15 cellular contexts compared by ENCODE assay signal in genomic region chr14:71539660-71540285, GRCh38.
DNase-seq lines count a peak whose midpoint lies in the region; ATAC-seq and TF ChIP-seq lines count a peak whose summit lies in the region.
"Had no signal": no experiment of that assay in that cellular context is flagged by ENCODE, and none has a peak within 500 bp of the region (broad histone marks: within the 10 kb centered on the region; RNA-seq: fewer than 3 reads in every experiment).

No MANE protein-coding gene starts in this region.

- H3K4me3 Mint-ChIP-seq in activated naive CD8-positive, alpha-beta T cell: no peak overlapping the region
- H3K4me3 Mint-ChIP-seq in activated naive CD8-positive, alpha-beta T cell treated with anti-CD3 and anti-CD28 coated beads, Interleukin-2, amount 50 U/mL, for 24 hours: no peak overlapping the region
- H3K4me3 Mint-ChIP-seq in activated CD4-positive, alpha-beta memory T cell treated with anti-CD3 and anti-CD28 coated beads for 36 hours: no peak overlapping the region
- H3K4me3 Mint-ChIP-seq: activated naive CD4-positive, alpha-beta T cell treated with anti-CD3 and anti-CD28 coated beads, Interleukin-2, amount 10 ng/mL, durations not matched to agents 7 days and 5 days had no signal

- CTCF ChIA-PET in activated CD4-positive, alpha-beta memory T cell treated with anti-CD3 and anti-CD28 coated beads for 36 hours (lab: Charles Lee): no interaction called here

- POLR2A ChIA-PET in activated CD4-positive, alpha-beta memory T cell treated with anti-CD3 and anti-CD28 coated beads for 36 hours (lab: Charles Lee): no interaction called here

- no peaks in the 10 kb centered on the region for H3K27me3 Mint-ChIP-seq in activated naive CD8-positive, alpha-beta T cell
- no peaks in the 10 kb centered on the region for H3K27me3 Mint-ChIP-seq in activated naive CD8-positive, alpha-beta T cell treated with anti-CD3 and anti-CD28 coated beads, Interleukin-2, amount 50 U/mL, for 24 hours
- H3K27me3 Mint-ChIP-seq in activated CD4-positive, alpha-beta memory T cell treated with anti-CD3 and anti-CD28 coated beads for 36 hours: no peaks in the 10 kb centered on the region
- H3K27me3 Mint-ChIP-seq: activated naive CD4-positive, alpha-beta T cell treated with anti-CD3 and anti-CD28 coated beads, Interleukin-2, amount 10 ng/mL, durations not matched to agents 7 days and 5 days had no signal

- intact Hi-C loops in tibial artery (cut with DNase I; ENCODE audit: low total_unique reads): no loop called here
- intact Hi-C loops in activated CD4-positive, alpha-beta memory T cell treated with anti-CD3 and anti-CD28 coated beads for 36 hours (cut with micrococcal nuclease): no loop called here

- peak overlapping the region; percentile 17 to 38 for H3K4me3 ChIP-seq in tibial artery
- H3K4me3 ChIP-seq: A549, lower lobe of right lung had no signal

- H3K9me3 ChIP-seq in tibial artery: no peaks in the 10 kb centered on the region
- H3K9me3 ChIP-seq: A549, lower lobe of right lung had no signal

- peak overlapping the region; percentile 58 for H3K27ac Mint-ChIP-seq in activated naive CD8-positive, alpha-beta T cell
- no peak overlapping the region for H3K27ac Mint-ChIP-seq in activated naive CD8-positive, alpha-beta T cell treated with anti-CD3 and anti-CD28 coated beads, Interleukin-2, amount 50 U/mL, for 24 hours
- H3K27ac Mint-ChIP-seq in activated CD4-positive, alpha-beta memory T cell treated with anti-CD3 and anti-CD28 coated beads for 36 hours: no peak overlapping the region
- H3K27ac Mint-ChIP-seq: activated naive CD4-positive, alpha-beta T cell treated with anti-CD3 and anti-CD28 coated beads, Interleukin-2, amount 10 ng/mL, durations not matched to agents 7 days and 5 days had no signal

- no peak for DNase-seq in activated naive CD8-positive, alpha-beta T cell treated with anti-CD3 and anti-CD28 coated beads, Interleukin-2, amount 50 U/mL, for 24 hours
- DNase-seq in anterior cingulate cortex (lab: John Stamatoyannopoulos, UW) (peak in 37 of 58 donors; percentile 3 to 60 (median 26)), tibial artery (no peak), T1000 (lab: John Stamatoyannopoulos, UW) (no peak), kidney tubule cell (ENCODE audit: low spot score) (no peak)
- DNase-seq in activated CD4-positive, alpha-beta memory T cell treated with anti-CD3 and anti-CD28 coated beads for 36 hours: no peak
- DNase-seq: activated CD4-positive, alpha-beta T cell treated with anti-CD3 and anti-CD28 coated beads, Interleukin-2, amount 50 U/mL, for 48 hours; activated naive CD4-positive, alpha-beta T cell treated with anti-CD3 and anti-CD28 coated beads, Interleukin-2, amount 10 ng/mL, durations not matched to agents 7 days and 5 days; glutamatergic neuron; lower lobe of right lung; MV-4-11 had no signal

- peaks cover 50% of the 10 kb centered on the region for H3K4me1 Mint-ChIP-seq in activated naive CD8-positive, alpha-beta T cell (ENCODE audit: low read depth)
- peaks cover 36% of the 10 kb centered on the region for H3K4me1 Mint-ChIP-seq in activated naive CD8-positive, alpha-beta T cell treated with anti-CD3 and anti-CD28 coated beads, Interleukin-2, amount 50 U/mL, for 24 hours
- H3K4me1 Mint-ChIP-seq in activated CD4-positive, alpha-beta memory T cell treated with anti-CD3 and anti-CD28 coated beads for 36 hours (ENCODE audit: low read depth): peaks cover 14% of the 10 kb centered on the region

- no peak for ATAC-seq in activated naive CD8-positive, alpha-beta T cell treated with anti-CD3 and anti-CD28 coated beads, Interleukin-2, amount 50 U/mL, for 24 hours
- ATAC-seq: A549, lower lobe of right lung had no signal

- peaks cover 0 to 82% (median 28%) of the 10 kb centered on the region in 4 donors for H3K4me1 ChIP-seq in tibial artery
- H3K4me1 ChIP-seq: A549 had no signal

- TF ChIP-seq CTCF in tibial artery (IDR thresholded peaks at IDR 0.05): no peak

- peaks cover 6% of the 10 kb centered on the region for H3K36me3 Mint-ChIP-seq in activated naive CD8-positive, alpha-beta T cell
- peaks cover 1% of the 10 kb centered on the region for H3K36me3 Mint-ChIP-seq in activated naive CD8-positive, alpha-beta T cell treated with anti-CD3 and anti-CD28 coated beads, Interleukin-2, amount 50 U/mL, for 24 hours (ENCODE audit: low read depth)
- H3K36me3 Mint-ChIP-seq in activated CD4-positive, alpha-beta memory T cell treated with anti-CD3 and anti-CD28 coated beads for 36 hours: no peaks in the 10 kb centered on the region
- H3K36me3 Mint-ChIP-seq: activated naive CD4-positive, alpha-beta T cell treated with anti-CD3 and anti-CD28 coated beads, Interleukin-2, amount 10 ng/mL, durations not matched to agents 7 days and 5 days had no signal

- H3K27me3 ChIP-seq in layer of hippocampus (ENCODE audit: control insufficient read depth, insufficient read depth, low read length): no peaks in the 10 kb centered on the region
- H3K27me3 ChIP-seq in tibial artery: no peaks in the 10 kb centered on the region

- no peaks in the 10 kb centered on the region for H3K36me3 ChIP-seq in tibial artery
- H3K36me3 ChIP-seq: lower lobe of right lung had no signal

- no peaks in the 10 kb centered on the region for H3K9me3 Mint-ChIP-seq in activated naive CD8-positive, alpha-beta T cell (ENCODE audit: low read depth)
- H3K9me3 Mint-ChIP-seq in activated naive CD8-positive, alpha-beta T cell treated with anti-CD3 and anti-CD28 coated beads, Interleukin-2, amount 50 U/mL, for 24 hours: no peaks in the 10 kb centered on the region
- no peaks in the 10 kb centered on the region for H3K9me3 Mint-ChIP-seq in activated CD4-positive, alpha-beta memory T cell treated with anti-CD3 and anti-CD28 coated beads for 36 hours
- H3K9me3 Mint-ChIP-seq: activated naive CD4-positive, alpha-beta T cell treated with anti-CD3 and anti-CD28 coated beads, Interleukin-2, amount 10 ng/mL, durations not matched to agents 7 days and 5 days had no signal

- peak overlapping the region; percentile 1 for H3K27ac ChIP-seq in layer of hippocampus (ENCODE audit: low read depth, low read length)
- peak overlapping the region; percentile 61 to 69 for H3K27ac ChIP-seq in tibial artery
- H3K27ac ChIP-seq: A549, HL-60, lower lobe of right lung had no signal

Comparison
In these comparisons a context has a peak if more than half of its experiments do, and no peak if none do; other contexts are left out.
1. DNase-seq: peak in anterior cingulate cortex (37 of 58); none in activated naive CD8-positive, alpha-beta T cell treated with anti-CD3 and anti-CD28 coated beads, Interleukin-2, amount 50 U/mL, for 24 hours (single experiment), tibial artery (0 of 2), T1000 (single experiment), activated CD4-positive, alpha-beta memory T cell treated with anti-CD3 and anti-CD28 coated beads for 36 hours (single experiment) and kidney tubule cell (single experiment).